In genomic region chr20:20668639-20669038, GRCh38 we compare ENCODE assay signal across 8 cellular contexts. TPM values are rescaled to one million over a fixed set of nuclear protein-coding genes. Genes with fewer than 3 reads are reported as not detected.
DNase-seq lines count a peak whose midpoint lies in the region; ATAC-seq, FAIRE-seq and TF ChIP-seq lines count a peak whose summit lies in the region.

No MANE protein-coding gene starts in this region.

- H3K4me3 ChIP-seq in kidney (ENCODE audit: low read length in 2 of 2), result no peak overlapping the region

- no peaks in the 10 kb centered on the region for H3K36me3 ChIP-seq in kidney (ENCODE audit: control insufficient read depth in 1 of 2, insufficient read depth in 2 of 2, low read length in 2 of 2)

- FAIRE-seq in kidney (lab: Jason Lieb, UNC), result no peak

- no peaks in the 10 kb centered on the region for H3K4me1 ChIP-seq in kidney (ENCODE audit: control insufficient read depth in 1 of 2, insufficient read depth in 1 of 2, low read depth in 1 of 2, low read length in 2 of 2)

- intact Hi-C loops in kidney (cut with DNase I) (no loop called here), left colon (cut with DNase I, micrococcal nuclease) (loop anchor here in 1 of 2 donors (10.0 kb wide), 1 partner anchor 156 kb away; no protein-coding TSS in a partner anchor)

- H3K9me3 ChIP-seq in kidney (ENCODE audit: control insufficient read depth in 1 of 2, low read length in 2 of 2), result no peaks in the 10 kb centered on the region

- ATAC-seq in GM18868 (IDR thresholded peaks at IDR 0.05; ENCODE audit: unreplicated experiment) (peak; percentile 97), HG02798 (IDR thresholded peaks at IDR 0.05; ENCODE audit: poor library complexity, unreplicated experiment) (peak; percentile 99), left colon (no peak)

- TF ChIP-seq CTCF in kidney (IDR thresholded peaks at IDR 0.05; ENCODE audit: borderline replicate concordance, extremely low read depth, insufficient read depth), result no peak

- no peak overlapping the region for H3K9ac ChIP-seq in kidney (ENCODE audit: low read length in 2 of 2)

- DNase-seq in NOMO-1 treated with dmso at 0.1 percent for 144 hours (lab: John Stamatoyannopoulos, UW; ENCODE audit: unreplicated experiment), result peak; percentile 81
- peak; percentile 57 for DNase-seq in midbrain (lab: John Stamatoyannopoulos, UW)
- DNase-seq in hepatic stellate cell (ENCODE audit: low spot score), result no peak
- DNase-seq in NCI-H510A treated with DMSO at 0.1 percent for 48 hours (lab: John Stamatoyannopoulos, UW), result no peak
- DNase-seq in kidney, result no peak
- DNase-seq in left colon, result no peak

- no peak overlapping the region for H3K27ac ChIP-seq in kidney (ENCODE audit: low read depth in 2 of 2, low read length in 2 of 2)

RNA-seq across cellular contexts. Expression of gene RALGAPA2, which starts 43.8 kb away (rescaled TPM):
- total RNA-seq in kidney (66.7 TPM), left colon (10 to 100 TPM; 55.5 to 80.0 TPM)
- polyA plus RNA-seq in kidney (ENCODE audit: insufficient read depth, low read depth, low replicate concordance), result 5.9 TPM

Comparison
In these comparisons a context has a peak if more than half of its experiments do, and no peak if none do; other contexts are left out.
1. DNase-seq: peak in NOMO-1 treated with dmso at 0.1 percent for 144 hours (single experiment) and midbrain (single experiment); none in hepatic stellate cell (single experiment), NCI-H510A treated with DMSO at 0.1 percent for 48 hours (single experiment), kidney (single experiment) and left colon (0 of 2).